19 cellular contexts compared by ENCODE assay signal in genomic region chr16:17301184-17301583, GRCh38.
"Had no signal": no experiment of that assay in that cellular context is flagged by ENCODE, and none has a peak within 500 bp of the region (broad histone marks: within the 10 kb centered on the region; RNA-seq: fewer than 3 reads in every experiment).

No MANE protein-coding gene starts in this region.

- H3K9me3 ChIP-seq: ascending aorta, esophagus squamous epithelium, suprapubic skin, upper lobe of right lung had no signal

- DNase-seq: activated CD4-positive, alpha-beta T cell treated with anti-CD3 and anti-CD28 coated beads for 36 hours; activated CD8-positive, alpha-beta memory T cell treated with anti-CD3 and anti-CD28 coated beads, Interleukin-2, amount 50 U/mL, for 48 hours; activated CD8-positive, alpha-beta T cell treated with anti-CD3 and anti-CD28 coated beads, Interleukin-2, amount 10 ng/mL, durations not matched to agents 7 days and 5 days; activated naive CD8-positive, alpha-beta T cell treated with anti-CD3 and anti-CD28 coated beads, Interleukin-2, amount 50 U/mL, for 24 hours; esophagus squamous epithelium; foreskin fibroblast; head of caudate nucleus; natural killer cell; occipital lobe; stimulated activated CD4-positive, alpha-beta T cell treated with anti-CD3 and anti-CD28 coated beads, Interleukin-12 subunit alpha, Interleukin-12 subunit beta, amount 100 ng/mL, for 4 hours; stimulated activated naive CD8-positive, alpha-beta T cell treated with anti-CD3 and anti-CD28 coated beads, Interleukin-15, Interleukin-2, amounts not matched to agents 100 U/mL and 50 U/mL, for 24 hours; T-helper 9 cell; upper lobe of right lung had no signal

- H3K27ac ChIP-seq: ascending aorta, suprapubic skin, upper lobe of right lung, VCaP had no signal

- H3K4me3 ChIP-seq: ascending aorta, esophagus squamous epithelium, lung, suprapubic skin, upper lobe of right lung had no signal

- ATAC-seq: activated CD4-positive, alpha-beta T cell treated with anti-CD3 and anti-CD28 coated beads for 36 hours; activated CD8-positive, alpha-beta T cell treated with anti-CD3 and anti-CD28 coated beads, Interleukin-2, amount 10 ng/mL, durations not matched to agents 7 days and 5 days; sciatic nerve had no signal

- FAIRE-seq: bronchial epithelial cell had no signal

- H3K27me3 ChIP-seq: ascending aorta, esophagus squamous epithelium, suprapubic skin, upper lobe of right lung had no signal

- H3K36me3 ChIP-seq: ascending aorta, esophagus squamous epithelium, suprapubic skin, upper lobe of right lung had no signal
